Comparison of ENCODE assay signal across 18 cellular contexts in the genomic region with DNA sequence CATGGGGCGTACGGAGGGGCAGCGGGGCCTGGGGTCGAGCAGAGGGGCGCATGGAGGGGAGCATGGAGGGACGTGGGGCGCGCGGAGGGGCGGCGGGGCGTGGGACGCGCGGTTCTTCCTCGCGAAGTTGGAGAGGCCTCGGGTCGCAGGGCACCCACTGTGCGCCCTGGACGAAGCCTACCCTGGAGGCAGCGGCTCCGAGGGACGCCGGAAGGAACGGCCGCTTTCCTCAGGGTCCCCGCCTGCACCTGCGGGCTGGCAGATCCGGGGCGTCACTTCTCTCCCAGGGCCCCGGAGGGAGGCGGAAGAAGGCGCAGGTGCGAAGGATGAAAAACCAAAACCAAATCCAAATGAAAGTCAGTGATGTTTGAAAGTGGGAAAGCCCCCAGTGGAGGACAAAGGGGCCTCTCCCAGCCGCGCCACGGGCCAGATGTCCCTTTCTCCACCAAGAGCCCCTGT.
A peak's percentile ranks its signal among the peaks of the same experiment; 100 is the strongest.
DNase-seq lines count a peak whose midpoint lies in the region; ATAC-seq and TF ChIP-seq lines count a peak whose summit lies in the region.
"Had no signal": no experiment of that assay in that cellular context is flagged by ENCODE, and none has a peak within 500 bp of the region (broad histone marks: within the 10 kb centered on the region; RNA-seq: fewer than 3 reads in every experiment).

No MANE protein-coding gene starts in this region.

- H3K4me3 ChIP-seq in heart left ventricle: peak overlapping the region in 11 of 12 donors; percentile 14 to 53 (median 50)
- H3K4me3 ChIP-seq in iPS-15b (ENCODE audit: low read depth, low read length): peak overlapping the region; percentile 48
- H3K4me3 ChIP-seq in osteoblast (ENCODE audit: insufficient read depth, low read length): peak overlapping the region; percentile 63
- no peak overlapping the region for H3K4me3 ChIP-seq in upper lobe of right lung
- no peak overlapping the region for H3K4me3 ChIP-seq in GM23248

- H3K79me2 ChIP-seq in osteoblast (ENCODE audit: insufficient read depth, low read length) (no peaks in the 10 kb centered on the region), GM23248 (ENCODE audit: insufficient read depth) (no peaks in the 10 kb centered on the region)

- 19 to 44% (median 29%) methylated on average over 14 to 38 of the region's 38 CpGs for WGBS in heart left ventricle, 4 donors
- 13 to 34% methylated on average over 15 to 38 of the region's 38 CpGs for WGBS in GM23248 (ENCODE audit: low coverage in 1 of 2, low lambda C conversion rate in 2 of 2, missing lambda C conversion rate in 2 of 2), 2 experiments

- H3K4me2 ChIP-seq in osteoblast (ENCODE audit: insufficient read depth, low read length): peak overlapping the region; percentile 63
- no peak overlapping the region for H3K4me2 ChIP-seq in GM23248 (ENCODE audit: unreplicated experiment)

- TF ChIP-seq POLR2A in heart left ventricle (IDR thresholded peaks at IDR 0.05): no peak

- H2AFZ ChIP-seq in osteoblast (ENCODE audit: low read length): no peak overlapping the region
- H2AFZ ChIP-seq in GM23248: no peak overlapping the region

- no peak overlapping the region for H3K9ac ChIP-seq in iPS-15b (ENCODE audit: low read depth, low read length)
- H3K9ac ChIP-seq in GM23248: no peak overlapping the region

- in situ Hi-C loops in GM23248 (cut with MboI): no loop called here

- no peak for TF ChIP-seq CTCF in heart left ventricle (IDR thresholded peaks at IDR 0.05)
- TF ChIP-seq CTCF in osteoblast (IDR thresholded peaks at IDR 0.05; ENCODE audit: extremely low read depth, low read depth, low read length): no peak
- TF ChIP-seq CTCF in upper lobe of right lung (IDR thresholded peaks at IDR 0.05): no peak

- H3K27ac ChIP-seq in heart left ventricle (peak overlapping the region in 3 of 12 donors; percentile 43 to 55 (median 53)), osteoblast (ENCODE audit: low read depth, low read length) (no peak overlapping the region), upper lobe of right lung (no peak overlapping the region), GM23248 (no peak overlapping the region)
- H3K27ac ChIP-seq: neutrophil had no signal

- H3K27me3 ChIP-seq in heart left ventricle (peaks cover 0 to 4% (median 0%) of the 10 kb centered on the region in 9 donors), iPS-15b (ENCODE audit: control insufficient read depth, insufficient read depth, low read length) (peaks cover 53% of the 10 kb centered on the region), osteoblast (ENCODE audit: insufficient read depth, low read length) (no peaks in the 10 kb centered on the region), upper lobe of right lung (no peaks in the 10 kb centered on the region), GM23248 (replicated peaks; ENCODE audit: insufficient read depth) (no peaks in the 10 kb centered on the region)

- no peaks in the 10 kb centered on the region for H3K9me2 ChIP-seq in GM23248 (ENCODE audit: insufficient read depth)

- H3K36me3 ChIP-seq in heart left ventricle (no peaks in the 10 kb centered on the region), iPS-15b (ENCODE audit: control insufficient read depth, insufficient read depth, low read length) (no peaks in the 10 kb centered on the region), osteoblast (ENCODE audit: insufficient read depth, low read length) (no peaks in the 10 kb centered on the region), upper lobe of right lung (no peaks in the 10 kb centered on the region), GM23248 (ENCODE audit: low read depth) (no peaks in the 10 kb centered on the region)
- H3K36me3 ChIP-seq: neutrophil had no signal

- no peaks in the 10 kb centered on the region for H3F3A ChIP-seq in GM23248 (ENCODE audit: insufficient read depth)

- DNase-seq in heart left ventricle (no peak), left cardiac atrium (no peak), osteoblast (ENCODE audit: insufficient read length, low spot score, missing footprints) (no peak), upper lobe of right lung (no peak), NCI-H1417 treated with DMSO at 0.1 percent for 48 hours (lab: John Stamatoyannopoulos, UW) (no peak), GM23248 (no peak)
- DNase-seq: activated CD4-positive, alpha-beta T cell treated with anti-CD3 and anti-CD28 coated beads for 1 hour; activated CD8-positive, alpha-beta memory T cell treated with anti-CD3 and anti-CD28 coated beads, Interleukin-2, amount 50 U/mL, for 48 hours; activated naive CD4-positive, alpha-beta T cell treated with anti-CD3 and anti-CD28 coated beads, Interleukin-2, amount 50 U/mL, for 16 hours; cerebellar nuclear complex; DND-41; NCI-H1694; NCI-H524 treated with DMSO at 0.1 percent for 48 hours; stimulated activated CD4-positive, alpha-beta T cell treated with anti-CD3 and anti-CD28 coated beads, Interleukin-12 subunit alpha, Interleukin-12 subunit beta, amount 100 ng/mL, for 4 hours; substantia nigra had no signal

- ATAC-seq in heart left ventricle (peak in 1 of 4 donors; percentile 8), left cardiac atrium (no peak), upper lobe of right lung (peak; percentile 7), GM18867 (IDR thresholded peaks at IDR 0.05; ENCODE audit: unreplicated experiment) (no peak)

- peaks cover 0 to 9% (median 0%) of the 10 kb centered on the region in 12 donors for H3K9me3 ChIP-seq in heart left ventricle
- H3K9me3 ChIP-seq in iPS-15b (ENCODE audit: control insufficient read depth, insufficient read depth, low read length): no peaks in the 10 kb centered on the region
- H3K9me3 ChIP-seq in osteoblast (ENCODE audit: low read depth, low read length): no peaks in the 10 kb centered on the region
- no peaks in the 10 kb centered on the region for H3K9me3 ChIP-seq in upper lobe of right lung
- no peaks in the 10 kb centered on the region for H3K9me3 ChIP-seq in GM23248 (ENCODE audit: low read depth)
- H3K9me3 ChIP-seq: neutrophil had no signal

- peaks cover 0 to 21% (median 5%) of the 10 kb centered on the region in 12 donors for H3K4me1 ChIP-seq in heart left ventricle
- no peaks in the 10 kb centered on the region for H3K4me1 ChIP-seq in iPS-15b (ENCODE audit: control insufficient read depth, insufficient read depth, low read length)
- H3K4me1 ChIP-seq in osteoblast (ENCODE audit: insufficient read depth, low read length): peaks cover 13% of the 10 kb centered on the region
- H3K4me1 ChIP-seq in upper lobe of right lung: no peaks in the 10 kb centered on the region
- H3K4me1 ChIP-seq in GM23248 (ENCODE audit: insufficient read depth): no peaks in the 10 kb centered on the region

- H4K20me1 ChIP-seq in osteoblast (ENCODE audit: insufficient read depth, low read length) (no peaks in the 10 kb centered on the region), GM23248 (ENCODE audit: insufficient read depth) (no peaks in the 10 kb centered on the region)

- intact Hi-C loops in heart left ventricle (cut with DNase I) (loop anchor here in 1 of 10 donors (5.0 kb wide), 1 partner anchor 42 kb away; no protein-coding TSS in a partner anchor), left cardiac atrium (cut with DNase I) (no loop called here), upper lobe of right lung (cut with DNase I) (no loop called here)

Comparison
In these comparisons a context has a peak if more than half of its experiments do, and no peak if none do; other contexts are left out.
1. H3K4me3 ChIP-seq: peak in heart left ventricle (11 of 12), iPS-15b (single experiment) and osteoblast (single experiment); none in upper lobe of right lung (single experiment) and GM23248 (single experiment).